In the genomic region with DNA sequence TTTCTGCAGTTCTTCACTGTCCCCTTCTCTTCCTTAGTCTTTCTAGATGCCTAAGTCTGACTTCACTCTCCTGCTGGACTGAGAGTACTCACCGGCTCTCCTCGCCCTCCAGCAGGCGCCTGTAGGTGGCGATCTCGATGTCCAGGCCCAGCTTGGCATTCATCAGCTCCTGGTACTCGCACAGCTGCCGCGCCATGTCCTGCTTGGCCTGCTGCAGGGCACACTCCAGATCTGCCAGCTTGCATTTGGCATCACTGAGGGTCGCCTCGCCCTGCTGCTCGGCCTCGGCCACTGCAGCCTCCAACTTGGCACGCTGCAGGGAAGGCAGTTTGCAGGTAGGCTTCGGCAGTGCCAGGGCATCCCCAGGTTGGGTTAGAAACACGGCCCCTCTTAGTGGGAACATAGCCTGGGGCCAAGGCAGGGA, we compare ENCODE assay signal across 8 cellular contexts. TPM values are rescaled to one million over a fixed set of nuclear protein-coding genes. Genes with fewer than 3 reads are reported as not detected.
A peak's percentile ranks its signal among the peaks of the same experiment; 100 is the strongest.
DNase-seq lines count a peak whose midpoint lies in the region; ATAC-seq and TF ChIP-seq lines count a peak whose summit lies in the region.

No MANE protein-coding gene starts in this region.

- peaks cover 8% of the 10 kb centered on the region for H3K27me3 ChIP-seq in lower lobe of right lung (ENCODE audit: low read depth)

- DNase-seq in ELF-1 (ENCODE audit: low read depth, low spot score) (peak; percentile 61), LNCaP clone FGC (ENCODE audit: low read depth) (no peak), T47D (ENCODE audit: low read depth in 1 of 2, low spot score in 1 of 2) (peak; percentile 67 to 71), lower lobe of right lung (peak; percentile 46), NCI-H2227 (lab: John Stamatoyannopoulos, UW; ENCODE audit: unreplicated experiment) (no peak)

- no peaks in the 10 kb centered on the region for H3K36me3 ChIP-seq in lower lobe of right lung

- no peaks in the 10 kb centered on the region for H3K9me3 ChIP-seq in lower lobe of right lung

- ATAC-seq in lower lobe of right lung (peak; percentile 26 to 56), GM19463 (IDR thresholded peaks at IDR 0.05; ENCODE audit: unreplicated experiment) (no peak), HG02678 (IDR thresholded peaks at IDR 0.05; ENCODE audit: unreplicated experiment) (no peak), HG03439 (IDR thresholded peaks at IDR 0.05; ENCODE audit: unreplicated experiment) (no peak)

- in situ Hi-C loops in T47D (cut with HindIII; ENCODE audit: low pct_unique_long_range_greater_than_20kb, low sequenced_read_pairs) = no loop called here

- intact Hi-C loops in lower lobe of right lung (cut with DNase I) = no loop called here

- H3K4me3 ChIP-seq in LNCaP clone FGC (ENCODE audit: low read depth, low read length) (no peak overlapping the region), lower lobe of right lung (no peak overlapping the region)

- no peak overlapping the region for H3K27ac ChIP-seq in lower lobe of right lung

- no peaks in the 10 kb centered on the region for H3K4me1 ChIP-seq in lower lobe of right lung

- peak; percentile 71 for TF ChIP-seq CTCF in LNCaP clone FGC (IDR thresholded peaks at IDR 0.05; ENCODE audit: control insufficient read depth, extremely low read depth, insufficient read depth)
- TF ChIP-seq CTCF in lower lobe of right lung (IDR thresholded peaks at IDR 0.05) = peak; percentile 51

RNA-seq across cellular contexts. Expression of gene KRT84, which starts 5.2 kb away (rescaled TPM):
- total RNA-seq in lower lobe of right lung = not detected

RNA-seq across cellular contexts. Expression of gene KRT85, which starts 13.0 kb away (rescaled TPM):
- not detected for total RNA-seq in lower lobe of right lung

RNA-seq across cellular contexts. Expression of gene KRT82, which starts 25.9 kb away (rescaled TPM):
- total RNA-seq in lower lobe of right lung = not detected

RNA-seq across cellular contexts. Expression of gene KRT75, which starts 53.9 kb away (rescaled TPM):
- total RNA-seq in lower lobe of right lung = not detected

RNA-seq across cellular contexts. Expression of gene KRT83, which starts 59.1 kb away (rescaled TPM):
- not detected for total RNA-seq in lower lobe of right lung

Comparison
In these comparisons a context has a peak if more than half of its experiments do, and no peak if none do; other contexts are left out.
1. DNase-seq: peak in ELF-1 (single experiment), T47D (2 of 2) and lower lobe of right lung (single experiment); none in LNCaP clone FGC (single experiment) and NCI-H2227 (single experiment).
2. ATAC-seq: peak in lower lobe of right lung (2 of 2); none in GM19463 (single experiment), HG02678 (single experiment) and HG03439 (single experiment).